19 cellular contexts compared by ENCODE assay signal in genomic region chr9:132828201-132828770, GRCh38. TPM values are rescaled to one million over a fixed set of nuclear protein-coding genes. Genes with fewer than 3 reads are reported as not detected.
"Had no signal": no experiment of that assay in that cellular context is flagged by ENCODE, and none has a peak within 500 bp of the region (broad histone marks: within the 10 kb centered on the region; RNA-seq: fewer than 3 reads in every experiment).

No MANE protein-coding gene starts in this region.

- H3K36me3 ChIP-seq: gastroesophageal sphincter, left lung, lower lobe of right lung, pancreas, right lobe of liver, stomach, thoracic aorta, transverse colon had no signal

- H3K27ac ChIP-seq: gastroesophageal sphincter, left lung, lower lobe of right lung, pancreas, right lobe of liver, skin epidermis, stomach, thoracic aorta, transverse colon had no signal

- ATAC-seq: esophagus mucosa; gastroesophageal sphincter; left lung; natural killer cell treated with Interleukin-12 subunit alpha and Interleukin-12 subunit beta and Interleukin-15 and Interleukin-18, amount 100 ng/mL, for 72 hours; pancreas; right lobe of liver had no signal

- H3K4me1 ChIP-seq: gastroesophageal sphincter, left lung, lower lobe of right lung, pancreas, right lobe of liver, stomach, transverse colon had no signal

- H3K9me3 ChIP-seq: gastroesophageal sphincter, left lung, lower lobe of right lung, pancreas, right lobe of liver, stomach, thoracic aorta, transverse colon had no signal

- DNase-seq: effector memory CD4-positive, alpha-beta T cell; glutamatergic neuron; islet precursor cell; left lung; lower lobe of right lung; midbrain; occipital lobe; pancreas; right lobe of liver; stimulated activated naive CD4-positive, alpha-beta T cell; stomach; substantia nigra; transverse colon had no signal

- H3K27me3 ChIP-seq: pancreas, right lobe of liver had no signal

- H3K4me3 ChIP-seq: gastroesophageal sphincter, left lung, lower lobe of right lung, pancreas, right lobe of liver, skin epidermis, stomach, thoracic aorta, transverse colon had no signal

- FAIRE-seq: endometrium, pancreas had no signal

RNA-seq across cellular contexts. Expression of gene AK8, which starts 49.8 kb away (rescaled TPM):
- total RNA-seq: natural killer cell treated with Interleukin-12 subunit alpha and Interleukin-12 subunit beta and Interleukin-15 and Interleukin-18, amount 100 ng/mL, for 72 hours had no signal
